1 cellular context compared by ENCODE assay signal in the genomic region with DNA sequence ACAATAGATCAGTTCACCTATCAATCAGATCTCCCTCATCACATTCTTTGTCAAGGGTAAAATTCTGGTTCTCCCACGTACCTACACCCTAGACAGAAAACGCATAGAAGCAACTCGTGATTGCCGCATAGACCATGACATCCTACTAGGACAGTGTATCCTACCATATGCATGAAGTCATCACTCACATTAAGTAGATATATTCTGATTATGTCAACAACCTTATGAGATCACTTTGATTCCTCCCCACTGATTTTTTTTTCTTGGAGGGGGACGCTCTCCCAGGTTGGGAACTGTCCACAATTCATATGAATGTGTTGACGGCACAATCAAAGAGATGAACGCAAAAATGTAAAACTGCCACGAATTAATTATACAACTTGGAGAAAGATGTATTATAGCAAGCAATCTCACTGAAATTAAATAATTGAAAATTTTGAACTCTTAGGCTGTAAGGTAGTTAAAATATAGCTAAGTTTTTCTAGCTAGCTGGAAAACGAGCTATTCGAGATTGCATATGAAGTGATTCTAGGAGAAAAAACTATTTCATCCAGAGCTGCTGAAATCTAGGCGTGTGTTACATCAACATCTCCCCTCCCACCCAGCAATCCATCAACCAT.
TF ChIP-seq lines count a peak whose summit lies in the region.

No MANE protein-coding gene starts in this region.

TF ChIP-seq in GM23338, 12 proteins besides CTCF, POLR2A, EP300 and RAD21 (continued from another document):
- TF ChIP-seq, protein P1, sequence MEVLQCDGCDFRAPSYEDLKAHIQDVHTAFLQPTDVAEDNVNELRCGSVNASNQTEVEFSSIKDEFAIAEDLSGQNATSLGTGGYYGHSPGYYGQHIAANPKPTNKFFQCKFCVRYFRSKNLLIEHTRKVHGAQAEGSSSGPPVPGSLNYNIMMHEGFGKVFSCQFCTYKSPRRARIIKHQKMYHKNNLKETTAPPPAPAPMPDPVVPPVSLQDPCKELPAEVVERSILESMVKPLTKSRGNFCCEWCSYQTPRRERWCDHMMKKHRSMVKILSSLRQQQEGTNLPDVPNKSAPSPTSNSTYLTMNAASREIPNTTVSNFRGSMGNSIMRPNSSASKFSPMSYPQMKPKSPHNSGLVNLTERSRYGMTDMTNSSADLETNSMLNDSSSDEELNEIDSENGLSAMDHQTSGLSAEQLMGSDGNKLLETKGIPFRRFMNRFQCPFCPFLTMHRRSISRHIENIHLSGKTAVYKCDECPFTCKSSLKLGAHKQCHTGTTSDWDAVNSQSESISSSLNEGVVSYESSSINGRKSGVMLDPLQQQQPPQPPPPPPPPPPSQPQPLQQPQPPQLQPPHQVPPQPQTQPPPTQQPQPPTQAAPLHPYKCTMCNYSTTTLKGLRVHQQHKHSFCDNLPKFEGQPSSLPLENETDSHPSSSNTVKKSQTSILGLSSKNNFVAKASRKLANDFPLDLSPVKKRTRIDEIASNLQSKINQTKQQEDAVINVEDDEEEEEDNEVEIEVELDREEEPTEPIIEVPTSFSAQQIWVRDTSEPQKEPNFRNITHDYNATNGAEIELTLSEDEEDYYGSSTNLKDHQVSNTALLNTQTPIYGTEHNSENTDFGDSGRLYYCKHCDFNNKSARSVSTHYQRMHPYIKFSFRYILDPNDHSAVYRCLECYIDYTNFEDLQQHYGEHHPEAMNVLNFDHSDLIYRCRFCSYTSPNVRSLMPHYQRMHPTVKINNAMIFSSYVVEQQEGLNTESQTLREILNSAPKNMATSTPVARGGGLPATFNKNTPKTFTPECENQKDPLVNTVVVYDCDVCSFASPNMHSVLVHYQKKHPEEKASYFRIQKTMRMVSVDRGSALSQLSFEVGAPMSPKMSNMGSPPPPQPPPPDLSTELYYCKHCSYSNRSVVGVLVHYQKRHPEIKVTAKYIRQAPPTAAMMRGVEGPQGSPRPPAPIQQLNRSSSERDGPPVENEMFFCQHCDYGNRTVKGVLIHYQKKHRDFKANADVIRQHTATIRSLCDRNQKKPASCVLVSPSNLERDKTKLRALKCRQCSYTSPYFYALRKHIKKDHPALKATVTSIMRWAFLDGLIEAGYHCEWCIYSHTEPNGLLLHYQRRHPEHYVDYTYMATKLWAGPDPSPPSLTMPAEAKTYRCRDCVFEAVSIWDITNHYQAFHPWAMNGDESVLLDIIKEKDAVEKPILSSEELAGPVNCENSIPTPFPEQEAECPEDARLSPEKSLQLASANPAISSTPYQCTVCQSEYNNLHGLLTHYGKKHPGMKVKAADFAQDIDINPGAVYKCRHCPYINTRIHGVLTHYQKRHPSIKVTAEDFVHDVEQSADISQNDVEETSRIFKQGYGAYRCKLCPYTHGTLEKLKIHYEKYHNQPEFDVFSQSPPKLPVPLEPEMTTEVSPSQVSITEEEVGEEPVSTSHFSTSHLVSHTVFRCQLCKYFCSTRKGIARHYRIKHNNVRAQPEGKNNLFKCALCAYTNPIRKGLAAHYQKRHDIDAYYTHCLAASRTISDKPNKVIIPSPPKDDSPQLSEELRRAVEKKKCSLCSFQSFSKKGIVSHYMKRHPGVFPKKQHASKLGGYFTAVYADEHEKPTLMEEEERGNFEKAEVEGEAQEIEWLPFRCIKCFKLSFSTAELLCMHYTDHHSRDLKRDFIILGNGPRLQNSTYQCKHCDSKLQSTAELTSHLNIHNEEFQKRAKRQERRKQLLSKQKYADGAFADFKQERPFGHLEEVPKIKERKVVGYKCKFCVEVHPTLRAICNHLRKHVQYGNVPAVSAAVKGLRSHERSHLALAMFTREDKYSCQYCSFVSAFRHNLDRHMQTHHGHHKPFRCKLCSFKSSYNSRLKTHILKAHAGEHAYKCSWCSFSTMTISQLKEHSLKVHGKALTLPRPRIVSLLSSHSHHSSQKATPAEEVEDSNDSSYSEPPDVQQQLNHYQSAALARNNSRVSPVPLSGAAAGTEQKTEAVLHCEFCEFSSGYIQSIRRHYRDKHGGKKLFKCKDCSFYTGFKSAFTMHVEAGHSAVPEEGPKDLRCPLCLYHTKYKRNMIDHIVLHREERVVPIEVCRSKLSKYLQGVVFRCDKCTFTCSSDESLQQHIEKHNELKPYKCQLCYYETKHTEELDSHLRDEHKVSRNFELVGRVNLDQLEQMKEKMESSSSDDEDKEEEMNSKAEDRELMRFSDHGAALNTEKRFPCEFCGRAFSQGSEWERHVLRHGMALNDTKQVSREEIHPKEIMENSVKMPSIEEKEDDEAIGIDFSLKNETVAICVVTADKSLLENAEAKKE (CRISPR knock-in tag; IDR thresholded peaks at IDR 0.05) = no peak
- no peak for TF ChIP-seq EZH2phosphoT487 (IDR thresholded peaks at IDR 0.05; ENCODE audit: unreplicated experiment)
- no peak for TF ChIP-seq POLR2AphosphoS5 (IDR thresholded peaks at IDR 0.05; ENCODE audit: low read depth)
- TF ChIP-seq STAT1 (IDR thresholded peaks at IDR 0.05; ENCODE audit: unreplicated experiment) = no peak
- TF ChIP-seq NANOG (IDR thresholded peaks at IDR 0.05; ENCODE audit: borderline replicate concordance) = no peak
- TF ChIP-seq, protein P2, sequence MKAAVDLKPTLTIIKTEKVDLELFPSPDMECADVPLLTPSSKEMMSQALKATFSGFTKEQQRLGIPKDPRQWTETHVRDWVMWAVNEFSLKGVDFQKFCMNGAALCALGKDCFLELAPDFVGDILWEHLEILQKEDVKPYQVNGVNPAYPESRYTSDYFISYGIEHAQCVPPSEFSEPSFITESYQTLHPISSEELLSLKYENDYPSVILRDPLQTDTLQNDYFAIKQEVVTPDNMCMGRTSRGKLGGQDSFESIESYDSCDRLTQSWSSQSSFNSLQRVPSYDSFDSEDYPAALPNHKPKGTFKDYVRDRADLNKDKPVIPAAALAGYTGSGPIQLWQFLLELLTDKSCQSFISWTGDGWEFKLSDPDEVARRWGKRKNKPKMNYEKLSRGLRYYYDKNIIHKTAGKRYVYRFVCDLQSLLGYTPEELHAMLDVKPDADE (IDR thresholded peaks at IDR 0.05) = no peak
TF ChIP-seq in GM23338: peak in this region for 0.
